In the genomic region with DNA sequence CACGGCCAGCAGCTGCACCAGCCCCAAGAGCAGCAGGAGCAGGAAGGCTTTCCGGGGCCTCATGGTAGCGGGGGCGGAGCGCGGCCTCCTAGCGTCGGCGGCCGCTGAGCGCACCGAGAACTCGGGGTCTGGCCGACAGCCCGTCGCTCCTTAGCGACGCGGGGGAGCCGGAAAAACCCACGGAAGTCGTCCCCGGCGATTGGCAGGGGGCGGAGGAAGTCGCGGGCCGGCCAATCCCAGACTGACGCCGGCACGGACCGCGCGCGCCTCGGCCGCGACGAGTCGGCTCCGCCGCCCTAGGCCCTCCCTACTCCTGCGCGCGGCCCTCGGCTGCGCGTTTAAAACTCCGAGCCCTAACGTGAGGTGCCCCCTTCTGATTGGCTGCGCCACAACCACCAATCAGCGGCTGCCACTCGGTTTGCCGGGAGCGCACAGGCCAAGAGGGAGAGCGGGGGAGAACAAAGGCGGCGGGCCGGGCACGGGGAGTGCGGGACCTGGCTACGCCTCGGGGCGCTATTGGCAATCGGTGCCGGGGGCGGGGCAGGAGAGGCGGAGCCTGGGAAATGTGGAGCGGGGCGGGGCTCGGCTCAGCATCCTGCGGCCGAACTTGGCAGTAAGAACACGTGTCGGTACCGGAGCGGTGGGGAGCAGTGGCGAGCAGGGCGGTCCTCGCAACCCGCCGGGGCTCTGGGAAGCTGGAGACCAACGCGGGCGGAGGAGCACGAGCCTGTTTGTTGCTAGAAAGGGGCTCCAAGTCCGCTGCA, we compare ENCODE assay signal across 1 cellular context.
TF ChIP-seq lines count a peak whose summit lies in the region.

A gene with protein sequence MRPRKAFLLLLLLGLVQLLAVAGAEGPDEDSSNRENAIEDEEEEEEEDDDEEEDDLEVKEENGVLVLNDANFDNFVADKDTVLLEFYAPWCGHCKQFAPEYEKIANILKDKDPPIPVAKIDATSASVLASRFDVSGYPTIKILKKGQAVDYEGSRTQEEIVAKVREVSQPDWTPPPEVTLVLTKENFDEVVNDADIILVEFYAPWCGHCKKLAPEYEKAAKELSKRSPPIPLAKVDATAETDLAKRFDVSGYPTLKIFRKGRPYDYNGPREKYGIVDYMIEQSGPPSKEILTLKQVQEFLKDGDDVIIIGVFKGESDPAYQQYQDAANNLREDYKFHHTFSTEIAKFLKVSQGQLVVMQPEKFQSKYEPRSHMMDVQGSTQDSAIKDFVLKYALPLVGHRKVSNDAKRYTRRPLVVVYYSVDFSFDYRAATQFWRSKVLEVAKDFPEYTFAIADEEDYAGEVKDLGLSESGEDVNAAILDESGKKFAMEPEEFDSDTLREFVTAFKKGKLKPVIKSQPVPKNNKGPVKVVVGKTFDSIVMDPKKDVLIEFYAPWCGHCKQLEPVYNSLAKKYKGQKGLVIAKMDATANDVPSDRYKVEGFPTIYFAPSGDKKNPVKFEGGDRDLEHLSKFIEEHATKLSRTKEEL (minus strand): TSS at position 160 of the 764 bp plus-strand sequence. CDS start 97 bp downstream, at position 63.

TF ChIP-seq in HepG2, 621 proteins besides CTCF, POLR2A, EP300 and RAD21 (continued from another document and continues in another):
- TF ChIP-seq, protein P1, sequence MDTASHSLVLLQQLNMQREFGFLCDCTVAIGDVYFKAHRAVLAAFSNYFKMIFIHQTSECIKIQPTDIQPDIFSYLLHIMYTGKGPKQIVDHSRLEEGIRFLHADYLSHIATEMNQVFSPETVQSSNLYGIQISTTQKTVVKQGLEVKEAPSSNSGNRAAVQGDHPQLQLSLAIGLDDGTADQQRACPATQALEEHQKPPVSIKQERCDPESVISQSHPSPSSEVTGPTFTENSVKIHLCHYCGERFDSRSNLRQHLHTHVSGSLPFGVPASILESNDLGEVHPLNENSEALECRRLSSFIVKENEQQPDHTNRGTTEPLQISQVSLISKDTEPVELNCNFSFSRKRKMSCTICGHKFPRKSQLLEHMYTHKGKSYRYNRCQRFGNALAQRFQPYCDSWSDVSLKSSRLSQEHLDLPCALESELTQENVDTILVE (CRISPR knock-in tag; IDR thresholded peaks at IDR 0.05): peak; percentile 86
- TF ChIP-seq KAT7 (CRISPR knock-in tag; IDR thresholded peaks at IDR 0.05; ENCODE audit: borderline replicate concordance): no peak
- TF ChIP-seq PRMT3 (CRISPR knock-in tag; IDR thresholded peaks at IDR 0.05; ENCODE audit: borderline replicate concordance, low read depth): peak; percentile 92; the same call in 1 of the 2 replicates
- no peak for TF ChIP-seq ZNF296 (CRISPR knock-in tag; conservative IDR thresholded peaks at IDR 0.05)
- TF ChIP-seq CHCHD3 (CRISPR knock-in tag; IDR thresholded peaks at IDR 0.05): peak; percentile 73; the same call in 1 of the 2 replicates
- TF ChIP-seq ZNF772 (CRISPR knock-in tag; IDR thresholded peaks at IDR 0.05): peak; percentile 92
- 0 out of 2 replicates have a peak, but pooled peaks have one; percentile 21 for TF ChIP-seq ZNF263 (CRISPR knock-in tag; IDR thresholded peaks at IDR 0.05)
- TF ChIP-seq, protein P2, sequence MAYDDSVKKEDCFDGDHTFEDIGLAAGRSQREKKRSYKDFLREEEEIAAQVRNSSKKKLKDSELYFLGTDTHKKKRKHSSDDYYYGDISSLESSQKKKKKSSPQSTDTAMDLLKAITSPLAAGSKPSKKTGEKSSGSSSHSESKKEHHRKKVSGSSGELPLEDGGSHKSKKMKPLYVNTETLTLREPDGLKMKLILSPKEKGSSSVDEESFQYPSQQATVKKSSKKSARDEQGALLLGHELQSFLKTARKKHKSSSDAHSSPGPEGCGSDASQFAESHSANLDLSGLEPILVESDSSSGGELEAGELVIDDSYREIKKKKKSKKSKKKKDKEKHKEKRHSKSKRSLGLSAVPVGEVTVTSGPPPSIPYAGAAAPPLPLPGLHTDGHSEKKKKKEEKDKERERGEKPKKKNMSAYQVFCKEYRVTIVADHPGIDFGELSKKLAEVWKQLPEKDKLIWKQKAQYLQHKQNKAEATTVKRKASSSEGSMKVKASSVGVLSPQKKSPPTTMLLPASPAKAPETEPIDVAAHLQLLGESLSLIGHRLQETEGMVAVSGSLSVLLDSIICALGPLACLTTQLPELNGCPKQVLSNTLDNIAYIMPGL (CRISPR knock-in tag; IDR thresholded peaks at IDR 0.05; ENCODE audit: borderline replicate concordance in 1 of 2, low read depth in 1 of 2): peak; percentile 20 to 90; a peak in 3 of 4 replicates
- TF ChIP-seq KDM5A (IDR thresholded peaks at IDR 0.05; ENCODE audit: borderline replicate concordance, low read length): peak; percentile 6; the same call in 1 of the 2 replicates
- no peak for TF ChIP-seq TBP (CRISPR knock-in tag; IDR thresholded peaks at IDR 0.05)
- no peak for TF ChIP-seq TOE1 (CRISPR knock-in tag; IDR thresholded peaks at IDR 0.05)
- TF ChIP-seq SMAD1 (CRISPR knock-in tag; IDR thresholded peaks at IDR 0.05; ENCODE audit: borderline replicate concordance, low read depth): no peak; the same call in 1 of the 2 replicates
- TF ChIP-seq SRSF1 (optimal IDR thresholded peaks at IDR 0.05; ENCODE audit: low read depth, low read length): peak; percentile 77
- TF ChIP-seq ZNF253 (CRISPR knock-in tag; IDR thresholded peaks at IDR 0.05; ENCODE audit: borderline replicate concordance): peak; percentile 82
- TF ChIP-seq, protein P3, sequence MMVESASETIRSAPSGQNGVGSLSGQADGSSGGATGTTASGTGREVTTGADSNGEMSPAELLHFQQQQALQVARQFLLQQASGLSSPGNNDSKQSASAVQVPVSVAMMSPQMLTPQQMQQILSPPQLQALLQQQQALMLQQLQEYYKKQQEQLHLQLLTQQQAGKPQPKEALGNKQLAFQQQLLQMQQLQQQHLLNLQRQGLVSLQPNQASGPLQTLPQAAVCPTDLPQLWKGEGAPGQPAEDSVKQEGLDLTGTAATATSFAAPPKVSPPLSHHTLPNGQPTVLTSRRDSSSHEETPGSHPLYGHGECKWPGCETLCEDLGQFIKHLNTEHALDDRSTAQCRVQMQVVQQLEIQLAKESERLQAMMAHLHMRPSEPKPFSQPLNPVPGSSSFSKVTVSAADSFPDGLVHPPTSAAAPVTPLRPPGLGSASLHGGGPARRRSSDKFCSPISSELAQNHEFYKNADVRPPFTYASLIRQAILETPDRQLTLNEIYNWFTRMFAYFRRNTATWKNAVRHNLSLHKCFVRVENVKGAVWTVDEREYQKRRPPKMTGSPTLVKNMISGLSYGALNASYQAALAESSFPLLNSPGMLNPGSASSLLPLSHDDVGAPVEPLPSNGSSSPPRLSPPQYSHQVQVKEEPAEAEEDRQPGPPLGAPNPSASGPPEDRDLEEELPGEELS (CRISPR knock-in tag; IDR thresholded peaks at IDR 0.05): 0 out of 2 replicates have a peak, but pooled peaks have one; percentile 29
- TF ChIP-seq, protein P4, sequence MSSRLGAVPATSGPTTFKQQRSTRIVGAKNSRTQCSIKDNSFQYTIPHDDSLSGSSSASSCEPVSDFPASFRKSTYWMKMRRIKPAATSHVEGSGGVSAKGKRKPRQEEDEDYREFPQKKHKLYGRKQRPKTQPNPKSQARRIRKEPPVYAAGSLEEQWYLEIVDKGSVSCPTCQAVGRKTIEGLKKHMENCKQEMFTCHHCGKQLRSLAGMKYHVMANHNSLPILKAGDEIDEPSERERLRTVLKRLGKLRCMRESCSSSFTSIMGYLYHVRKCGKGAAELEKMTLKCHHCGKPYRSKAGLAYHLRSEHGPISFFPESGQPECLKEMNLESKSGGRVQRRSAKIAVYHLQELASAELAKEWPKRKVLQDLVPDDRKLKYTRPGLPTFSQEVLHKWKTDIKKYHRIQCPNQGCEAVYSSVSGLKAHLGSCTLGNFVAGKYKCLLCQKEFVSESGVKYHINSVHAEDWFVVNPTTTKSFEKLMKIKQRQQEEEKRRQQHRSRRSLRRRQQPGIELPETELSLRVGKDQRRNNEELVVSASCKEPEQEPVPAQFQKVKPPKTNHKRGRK (CRISPR knock-in tag; IDR thresholded peaks at IDR 0.05): no peak
- TF ChIP-seq, protein P5, sequence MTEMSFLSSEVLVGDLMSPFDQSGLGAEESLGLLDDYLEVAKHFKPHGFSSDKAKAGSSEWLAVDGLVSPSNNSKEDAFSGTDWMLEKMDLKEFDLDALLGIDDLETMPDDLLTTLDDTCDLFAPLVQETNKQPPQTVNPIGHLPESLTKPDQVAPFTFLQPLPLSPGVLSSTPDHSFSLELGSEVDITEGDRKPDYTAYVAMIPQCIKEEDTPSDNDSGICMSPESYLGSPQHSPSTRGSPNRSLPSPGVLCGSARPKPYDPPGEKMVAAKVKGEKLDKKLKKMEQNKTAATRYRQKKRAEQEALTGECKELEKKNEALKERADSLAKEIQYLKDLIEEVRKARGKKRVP (CRISPR knock-in tag; IDR thresholded peaks at IDR 0.05): peak in 1 of 2 experiments; percentile 77; a peak in 2 of 4 replicates
- no peak for TF ChIP-seq SIX4 (CRISPR knock-in tag; IDR thresholded peaks at IDR 0.05)
- TF ChIP-seq, protein P6, sequence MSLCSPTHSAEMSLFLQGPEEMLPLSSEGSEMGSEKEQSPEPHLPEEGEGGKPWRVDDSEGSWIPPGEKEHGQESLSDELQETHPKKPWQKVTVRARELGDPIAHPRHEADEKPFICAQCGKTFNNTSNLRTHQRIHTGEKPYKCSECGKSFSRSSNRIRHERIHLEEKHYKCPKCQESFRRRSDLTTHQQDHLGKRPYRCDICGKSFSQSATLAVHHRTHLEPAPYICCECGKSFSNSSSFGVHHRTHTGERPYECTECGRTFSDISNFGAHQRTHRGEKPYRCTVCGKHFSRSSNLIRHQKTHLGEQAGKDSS (CRISPR knock-in tag; IDR thresholded peaks at IDR 0.05; ENCODE audit: borderline replicate concordance, low read depth): no peak
- TF ChIP-seq ELF3 (CRISPR knock-in tag; IDR thresholded peaks at IDR 0.05): peak; percentile 66
- TF ChIP-seq ZNF839 (CRISPR knock-in tag; IDR thresholded peaks at IDR 0.05; ENCODE audit: borderline replicate concordance): no peak
- peak; percentile 42 for TF ChIP-seq CREM (IDR thresholded peaks at IDR 0.05)
- TF ChIP-seq CREM (CRISPR knock-in tag; IDR thresholded peaks at IDR 0.05): no peak; the same call in 1 of the 2 replicates
- no peak; the same call in 1 of the 2 replicates for TF ChIP-seq ZNF451 (CRISPR knock-in tag; IDR thresholded peaks at IDR 0.05)
- peak; percentile 28; the same call in 1 of the 2 replicates for TF ChIP-seq ZNF792 (CRISPR knock-in tag; IDR thresholded peaks at IDR 0.05)
- no peak for TF ChIP-seq TCF7L2 (IDR thresholded peaks at IDR 0.05; ENCODE audit: low read depth, low read length)
- TF ChIP-seq FOXO1 (CRISPR knock-in tag; IDR thresholded peaks at IDR 0.05): 0 out of 2 replicates have a peak, but pooled peaks have one; percentile 8
- peak; percentile 82 for TF ChIP-seq SPEN (CRISPR knock-in tag; IDR thresholded peaks at IDR 0.05; ENCODE audit: low read depth)
- TF ChIP-seq DMAP1 (CRISPR knock-in tag; IDR thresholded peaks at IDR 0.05): peak; percentile 93
- TF ChIP-seq ZFP90 (CRISPR knock-in tag; IDR thresholded peaks at IDR 0.05; ENCODE audit: borderline replicate concordance): no peak; the same call in 1 of the 2 replicates
- TF ChIP-seq, protein P7, sequence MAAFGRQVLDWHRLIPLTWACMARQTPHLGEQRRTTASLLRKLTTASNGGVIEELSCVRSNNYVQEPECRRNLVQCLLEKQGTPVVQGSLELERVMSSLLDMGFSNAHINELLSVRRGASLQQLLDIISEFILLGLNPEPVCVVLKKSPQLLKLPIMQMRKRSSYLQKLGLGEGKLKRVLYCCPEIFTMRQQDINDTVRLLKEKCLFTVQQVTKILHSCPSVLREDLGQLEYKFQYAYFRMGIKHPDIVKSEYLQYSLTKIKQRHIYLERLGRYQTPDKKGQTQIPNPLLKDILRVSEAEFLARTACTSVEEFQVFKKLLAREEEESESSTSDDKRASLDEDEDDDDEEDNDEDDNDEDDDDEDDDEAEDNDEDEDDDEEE (CRISPR knock-in tag; IDR thresholded peaks at IDR 0.05): no peak
- peak in 1 of 2 experiments; percentile 64; a peak in 2 of 4 replicates for TF ChIP-seq KLF16 (CRISPR knock-in tag; IDR thresholded peaks at IDR 0.05)
- no peak for TF ChIP-seq NPAS2 (CRISPR knock-in tag; IDR thresholded peaks at IDR 0.05; ENCODE audit: borderline replicate concordance)
- peak; percentile 55; the same call in 1 of the 2 replicates for TF ChIP-seq PHF20 (CRISPR knock-in tag; IDR thresholded peaks at IDR 0.05)
- TF ChIP-seq ZNF446 (CRISPR knock-in tag; IDR thresholded peaks at IDR 0.05): no peak
- TF ChIP-seq, protein P8, sequence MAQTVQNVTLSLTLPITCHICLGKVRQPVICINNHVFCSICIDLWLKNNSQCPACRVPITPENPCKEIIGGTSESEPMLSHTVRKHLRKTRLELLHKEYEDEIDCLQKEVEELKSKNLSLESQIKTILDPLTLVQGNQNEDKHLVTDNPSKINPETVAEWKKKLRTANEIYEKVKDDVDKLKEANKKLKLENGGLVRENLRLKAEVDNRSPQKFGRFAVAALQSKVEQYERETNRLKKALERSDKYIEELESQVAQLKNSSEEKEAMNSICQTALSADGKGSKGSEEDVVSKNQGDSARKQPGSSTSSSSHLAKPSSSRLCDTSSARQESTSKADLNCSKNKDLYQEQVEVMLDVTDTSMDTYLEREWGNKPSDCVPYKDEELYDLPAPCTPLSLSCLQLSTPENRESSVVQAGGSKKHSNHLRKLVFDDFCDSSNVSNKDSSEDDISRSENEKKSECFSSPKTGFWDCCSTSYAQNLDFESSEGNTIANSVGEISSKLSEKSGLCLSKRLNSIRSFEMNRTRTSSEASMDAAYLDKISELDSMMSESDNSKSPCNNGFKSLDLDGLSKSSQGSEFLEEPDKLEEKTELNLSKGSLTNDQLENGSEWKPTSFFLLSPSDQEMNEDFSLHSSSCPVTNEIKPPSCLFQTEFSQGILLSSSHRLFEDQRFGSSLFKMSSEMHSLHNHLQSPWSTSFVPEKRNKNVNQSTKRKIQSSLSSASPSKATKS (CRISPR knock-in tag; IDR thresholded peaks at IDR 0.05): no peak
- peak; percentile 9; the same call in 1 of the 2 replicates for TF ChIP-seq CEBPB (IDR thresholded peaks at IDR 0.05; ENCODE audit: borderline replicate concordance, low read depth, low read length)
- peak; percentile 80 for TF ChIP-seq MTF1 (CRISPR knock-in tag; IDR thresholded peaks at IDR 0.05)
- TF ChIP-seq HNRNPH1 (optimal IDR thresholded peaks at IDR 0.05; ENCODE audit: low read depth, low read length): no peak
- TF ChIP-seq ZNF350 (CRISPR knock-in tag; IDR thresholded peaks at IDR 0.05; ENCODE audit: borderline replicate concordance, low read depth): peak; percentile 73; the same call in 1 of the 2 replicates
- TF ChIP-seq TARDBP (CRISPR knock-in tag; IDR thresholded peaks at IDR 0.05): peak; percentile 66
- TF ChIP-seq, protein P9, sequence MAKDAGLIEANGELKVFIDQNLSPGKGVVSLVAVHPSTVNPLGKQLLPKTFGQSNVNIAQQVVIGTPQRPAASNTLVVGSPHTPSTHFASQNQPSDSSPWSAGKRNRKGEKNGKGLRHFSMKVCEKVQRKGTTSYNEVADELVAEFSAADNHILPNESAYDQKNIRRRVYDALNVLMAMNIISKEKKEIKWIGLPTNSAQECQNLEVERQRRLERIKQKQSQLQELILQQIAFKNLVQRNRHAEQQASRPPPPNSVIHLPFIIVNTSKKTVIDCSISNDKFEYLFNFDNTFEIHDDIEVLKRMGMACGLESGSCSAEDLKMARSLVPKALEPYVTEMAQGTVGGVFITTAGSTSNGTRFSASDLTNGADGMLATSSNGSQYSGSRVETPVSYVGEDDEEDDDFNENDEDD (CRISPR knock-in tag; IDR thresholded peaks at IDR 0.05; ENCODE audit: borderline replicate concordance): peak; percentile 91; the same call in 1 of the 2 replicates
- peak; percentile 43 for TF ChIP-seq MED8 (CRISPR knock-in tag; IDR thresholded peaks at IDR 0.05; ENCODE audit: insufficient replicate concordance)
- peak; percentile 66 for TF ChIP-seq PHF5A (CRISPR knock-in tag; IDR thresholded peaks at IDR 0.05; ENCODE audit: low read depth, unreplicated experiment)
- TF ChIP-seq ZNF709 (CRISPR knock-in tag; IDR thresholded peaks at IDR 0.05): no peak
- no peak for TF ChIP-seq PLRG1 (conservative IDR thresholded peaks at IDR 0.05)
- no peak for TF ChIP-seq KAT2B (IDR thresholded peaks at IDR 0.05; ENCODE audit: borderline replicate concordance, low read depth, low read length)
- no peak; the same call in 1 of the 2 replicates for TF ChIP-seq HNF4A (CRISPR knock-in tag; IDR thresholded peaks at IDR 0.05)
